Comparison of ENCODE assay signal across 8 cellular contexts in the genomic region with DNA sequence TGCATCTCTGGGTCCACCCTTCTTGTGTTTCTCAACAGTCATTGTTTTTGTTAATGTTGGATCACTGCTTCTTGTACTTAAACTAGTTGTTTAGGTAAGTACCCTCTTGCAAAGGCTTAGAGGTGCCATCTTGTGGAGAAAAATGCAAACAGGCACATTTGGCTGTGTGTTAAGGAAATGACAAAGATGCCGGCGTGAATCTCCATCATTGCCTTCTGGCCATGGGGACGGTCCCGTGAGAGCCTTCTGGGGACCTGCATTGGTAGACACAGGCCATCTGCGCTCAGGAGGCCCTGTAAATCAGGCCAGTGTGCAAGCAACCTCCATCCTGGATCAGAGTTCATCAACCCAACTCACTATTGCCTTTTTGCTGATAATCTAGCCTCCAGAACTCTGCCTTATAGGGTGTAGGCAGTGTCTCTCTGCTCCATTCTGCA.
A peak's percentile ranks its signal among the peaks of the same experiment; 100 is the strongest.
DNase-seq lines count a peak whose midpoint lies in the region; ATAC-seq lines count a peak whose summit lies in the region.

No MANE protein-coding gene starts in this region.

- no peak overlapping the region for H3K4me3 Mint-ChIP-seq in activated T-helper 17 cell treated with anti-CD3 and anti-CD28 coated beads, Interleukin-2, amount 50 U/mL, for 72 hours

- no peaks in the 10 kb centered on the region for H3K27me3 ChIP-seq in trophoblast cell (ENCODE audit: insufficient read depth, low read length)

- no peak overlapping the region for H4K91ac ChIP-seq in trophoblast cell (ENCODE audit: low read depth, low read length)

- H3K9ac ChIP-seq in trophoblast cell (ENCODE audit: low read length): no peak overlapping the region

- no peak overlapping the region for H3K27ac ChIP-seq in trophoblast cell (ENCODE audit: low read depth, low read length)

- H3K27ac Mint-ChIP-seq in activated T-helper 17 cell treated with anti-CD3 and anti-CD28 coated beads, Interleukin-2, amount 50 U/mL, for 72 hours: no peak overlapping the region

- no CpG with 5 or more reads among the region's 5 CpGs for WGBS in trophoblast cell (ENCODE audit: extremely low coverage, insufficient coverage, insufficient read length)

- DNase-seq in Caki2 (ENCODE audit: low read depth): peak; percentile 62
- DNase-seq in HPDE6-E6E7 (ENCODE audit: extremely low spot score): peak; percentile 39
- DNase-seq in SHP77 (lab: John Stamatoyannopoulos, UW): peak; percentile 51 to 70
- DNase-seq in fibroblast of peridontal ligament (ENCODE audit: extremely low read depth): peak; percentile 94
- peak; percentile 27 to 60 for DNase-seq in trophoblast cell

- H3K4me1 Mint-ChIP-seq in activated T-helper 17 cell treated with anti-CD3 and anti-CD28 coated beads, Interleukin-2, amount 50 U/mL, for 72 hours: no peaks in the 10 kb centered on the region

- no peaks in the 10 kb centered on the region for H3K79me2 ChIP-seq in trophoblast cell (ENCODE audit: control insufficient read depth, insufficient read depth, low read length, poor library complexity)

- H2AFZ ChIP-seq in trophoblast cell (ENCODE audit: insufficient read depth, low read length, poor library complexity): no peak overlapping the region

- H3K36me3 ChIP-seq in trophoblast cell (ENCODE audit: control insufficient read depth in 1 of 2, insufficient read depth in 2 of 2, low read length in 2 of 2): no peaks in the 10 kb centered on the region

- H2BK12ac ChIP-seq in trophoblast cell (ENCODE audit: low read length): no peak overlapping the region

- H3K9me3 Mint-ChIP-seq in activated T-helper 17 cell treated with anti-CD3 and anti-CD28 coated beads, Interleukin-2, amount 50 U/mL, for 72 hours: no peaks in the 10 kb centered on the region

- H3K23ac ChIP-seq in trophoblast cell (ENCODE audit: low read length): no peak overlapping the region

- no peak overlapping the region for H4K8ac ChIP-seq in trophoblast cell (ENCODE audit: low read depth, low read length)

- H3K18ac ChIP-seq in trophoblast cell (ENCODE audit: low read length): no peak overlapping the region

- no peak overlapping the region for H2AK5ac ChIP-seq in trophoblast cell (ENCODE audit: low read length)

- H3K36me3 Mint-ChIP-seq in activated T-helper 17 cell treated with anti-CD3 and anti-CD28 coated beads, Interleukin-2, amount 50 U/mL, for 72 hours (ENCODE audit: low read depth): no peaks in the 10 kb centered on the region

- no peak overlapping the region for H3K14ac ChIP-seq in trophoblast cell (ENCODE audit: low read length)

- no peak overlapping the region for H4K12ac ChIP-seq in trophoblast cell (ENCODE audit: low read depth, low read length)

- H3K4me1 ChIP-seq in trophoblast cell (ENCODE audit: control insufficient read depth in 1 of 2, insufficient read depth in 2 of 2, low read length in 2 of 2): no peaks in the 10 kb centered on the region

- no peak overlapping the region for H3K4me2 ChIP-seq in trophoblast cell (ENCODE audit: low read length)

- H3K4me3 ChIP-seq in trophoblast cell (ENCODE audit: low read depth, low read length): no peak overlapping the region

- H3K9me3 ChIP-seq in trophoblast cell (ENCODE audit: insufficient read depth, low read depth, low read length): no peaks in the 10 kb centered on the region

- H3K79me1 ChIP-seq in trophoblast cell (ENCODE audit: low read length): no peaks in the 10 kb centered on the region

- H3K4ac ChIP-seq in trophoblast cell (ENCODE audit: low read depth, low read length): no peak overlapping the region

- no peak overlapping the region for H2BK5ac ChIP-seq in trophoblast cell (ENCODE audit: low read depth, low read length, poor library complexity)

- peaks cover 30% of the 10 kb centered on the region for H3K27me3 Mint-ChIP-seq in activated T-helper 17 cell treated with anti-CD3 and anti-CD28 coated beads, Interleukin-2, amount 50 U/mL, for 72 hours

- no peak overlapping the region for H2BK120ac ChIP-seq in trophoblast cell (ENCODE audit: insufficient read depth, low read length, poor library complexity)

- in situ Hi-C loops in Caki2 (cut with HindIII; ENCODE audit: low pct_unique_long_range_greater_than_20kb, low sequenced_read_pairs): no loop called here

- ATAC-seq in HG03045 (IDR thresholded peaks at IDR 0.05; ENCODE audit: unreplicated experiment) (no peak), GM21360 (IDR thresholded peaks at IDR 0.05; ENCODE audit: unreplicated experiment) (no peak)
- ATAC-seq in activated T-helper 17 cell treated with anti-CD3 and anti-CD28 coated beads, Interleukin-2, amount 50 U/mL, for 72 hours (replicated peaks): no peak

Comparison
In these comparisons a context has a peak if more than half of its experiments do, and no peak if none do; other contexts are left out.
1. DNase-seq: peak in every context shown above with its lines; median percentile 94 in fibroblast of peridontal ligament; 62 in Caki2; 60 in SHP77; 44 in trophoblast cell; 39 in HPDE6-E6E7.